ENCODE assay signal across 1 cellular context in the genomic region with DNA sequence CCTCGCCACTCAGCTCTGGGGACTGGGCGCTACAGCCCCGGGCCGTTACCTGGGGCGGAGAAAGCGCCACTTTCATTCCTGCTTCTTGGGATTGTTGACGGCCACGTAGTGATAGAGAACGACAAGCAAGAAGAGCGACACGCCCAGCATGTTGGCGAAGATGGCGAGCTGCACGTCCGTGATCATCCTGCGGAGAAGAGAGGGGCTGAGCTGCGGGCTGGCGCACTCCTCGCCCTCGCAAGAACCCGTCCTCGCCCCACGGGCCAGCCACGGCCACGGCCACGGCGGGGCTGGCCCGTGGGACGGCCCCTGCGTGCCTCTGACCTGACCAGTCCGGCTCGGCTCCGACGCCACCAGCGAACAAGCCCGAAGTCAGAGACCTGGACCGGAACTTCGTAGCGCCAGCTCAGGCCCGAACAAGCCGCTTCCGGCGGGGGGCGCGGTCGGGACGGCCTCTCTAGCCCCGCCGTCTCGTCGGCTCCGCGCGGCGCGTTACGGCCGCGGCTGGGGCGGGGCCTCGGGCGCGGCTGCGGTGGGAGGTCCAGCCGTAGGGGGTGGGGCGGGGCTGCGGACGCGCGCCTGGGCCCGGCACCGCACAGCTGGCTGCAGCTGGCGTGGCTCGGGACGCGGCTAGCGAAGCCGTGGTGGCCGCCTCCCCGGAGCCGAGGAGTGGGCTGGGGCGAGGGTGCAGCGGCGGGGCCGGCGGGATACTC.
TF ChIP-seq lines count a peak whose summit lies in the region.

TSS of gene OST4 (minus strand) at position 378 of the 713 bp plus-strand sequence.

TF ChIP-seq in HepG2, 621 proteins besides CTCF, POLR2A, EP300 and RAD21 (continued from another document and continues in another):
- TF ChIP-seq ZNF18 (CRISPR knock-in tag; IDR thresholded peaks at IDR 0.05; ENCODE audit: insufficient replicate concordance) (no peak), PAWR (CRISPR knock-in tag; IDR thresholded peaks at IDR 0.05; ENCODE audit: borderline replicate concordance) (no peak), ZFP36 (IDR thresholded peaks at IDR 0.05; ENCODE audit: borderline replicate concordance, low read depth, low read length, partially characterized antibody) (no peak), HOXA7 (CRISPR knock-in tag; IDR thresholded peaks at IDR 0.05) (no peak), ZSCAN31 (CRISPR knock-in tag; IDR thresholded peaks at IDR 0.05; ENCODE audit: low read depth) (0 out of 2 replicates have a peak, but pooled peaks have one; percentile 56), FOXM1 (CRISPR knock-in tag; IDR thresholded peaks at IDR 0.05) (peak; percentile 37; the same call in 1 of the 2 replicates), ARNT2 (CRISPR knock-in tag; IDR thresholded peaks at IDR 0.05; ENCODE audit: low read depth) (peak; percentile 82), ZNF724P (CRISPR knock-in tag; IDR thresholded peaks at IDR 0.05; ENCODE audit: borderline replicate concordance) (no peak), PLRG1 (conservative IDR thresholded peaks at IDR 0.05) (no peak), HNRNPL (IDR thresholded peaks at IDR 0.05; ENCODE audit: low read depth, low read length) (0 out of 2 replicates have a peak, but pooled peaks have one; percentile 22), ATF7-NPFF (CRISPR knock-in tag; IDR thresholded peaks at IDR 0.05; ENCODE audit: low read depth) (peak; percentile 63), SOX6 (IDR thresholded peaks at IDR 0.05) (no peak), SOX6 (CRISPR knock-in tag; IDR thresholded peaks at IDR 0.05) (peak; percentile 59; the same call in 1 of the 2 replicates), MXD4 (CRISPR knock-in tag; IDR thresholded peaks at IDR 0.05) (peak; percentile 53; the same call in 1 of the 2 replicates), ZNF768 (CRISPR knock-in tag; IDR thresholded peaks at IDR 0.05) (peak; percentile 68), YEATS2 (CRISPR knock-in tag; IDR thresholded peaks at IDR 0.05; ENCODE audit: borderline replicate concordance) (peak; percentile 93), MED13 (CRISPR knock-in tag; IDR thresholded peaks at IDR 0.05) (no peak), SOX13 (IDR thresholded peaks at IDR 0.05) (no peak; the same call in 1 of the 2 replicates), SOX13 (CRISPR knock-in tag; conservative IDR thresholded peaks at IDR 0.05 in 1 of 2, IDR thresholded peaks at IDR 0.05 in 1 of 2) (peak in 1 of 2 experiments; percentile 58; a peak in 1 of 4 replicates), ZNF256 (CRISPR knock-in tag; conservative IDR thresholded peaks at IDR 0.05) (no peak), ZNF383 (CRISPR knock-in tag; IDR thresholded peaks at IDR 0.05; ENCODE audit: borderline replicate concordance) (no peak), ZNF569 (CRISPR knock-in tag; IDR thresholded peaks at IDR 0.05; ENCODE audit: borderline replicate concordance) (no peak), THAP8 (CRISPR knock-in tag; IDR thresholded peaks at IDR 0.05; ENCODE audit: borderline replicate concordance) (no peak; the same call in 1 of the 2 replicates), ZNF30 (CRISPR knock-in tag; IDR thresholded peaks at IDR 0.05) (no peak), ZNF333 (CRISPR knock-in tag; IDR thresholded peaks at IDR 0.05; ENCODE audit: borderline replicate concordance) (peak; percentile 10; the same call in 1 of the 2 replicates), TEAD3 (CRISPR knock-in tag; optimal IDR thresholded peaks at IDR 0.05; ENCODE audit: borderline replicate concordance) (peak; percentile 22), ZNF557 (CRISPR knock-in tag; IDR thresholded peaks at IDR 0.05) (no peak), FOXJ3 (CRISPR knock-in tag; IDR thresholded peaks at IDR 0.05; ENCODE audit: borderline replicate concordance) (no peak), TOE1 (CRISPR knock-in tag; IDR thresholded peaks at IDR 0.05) (no peak), CENPT (CRISPR knock-in tag; IDR thresholded peaks at IDR 0.05; ENCODE audit: low read depth) (no peak)
- TF ChIP-seq, protein P1, sequence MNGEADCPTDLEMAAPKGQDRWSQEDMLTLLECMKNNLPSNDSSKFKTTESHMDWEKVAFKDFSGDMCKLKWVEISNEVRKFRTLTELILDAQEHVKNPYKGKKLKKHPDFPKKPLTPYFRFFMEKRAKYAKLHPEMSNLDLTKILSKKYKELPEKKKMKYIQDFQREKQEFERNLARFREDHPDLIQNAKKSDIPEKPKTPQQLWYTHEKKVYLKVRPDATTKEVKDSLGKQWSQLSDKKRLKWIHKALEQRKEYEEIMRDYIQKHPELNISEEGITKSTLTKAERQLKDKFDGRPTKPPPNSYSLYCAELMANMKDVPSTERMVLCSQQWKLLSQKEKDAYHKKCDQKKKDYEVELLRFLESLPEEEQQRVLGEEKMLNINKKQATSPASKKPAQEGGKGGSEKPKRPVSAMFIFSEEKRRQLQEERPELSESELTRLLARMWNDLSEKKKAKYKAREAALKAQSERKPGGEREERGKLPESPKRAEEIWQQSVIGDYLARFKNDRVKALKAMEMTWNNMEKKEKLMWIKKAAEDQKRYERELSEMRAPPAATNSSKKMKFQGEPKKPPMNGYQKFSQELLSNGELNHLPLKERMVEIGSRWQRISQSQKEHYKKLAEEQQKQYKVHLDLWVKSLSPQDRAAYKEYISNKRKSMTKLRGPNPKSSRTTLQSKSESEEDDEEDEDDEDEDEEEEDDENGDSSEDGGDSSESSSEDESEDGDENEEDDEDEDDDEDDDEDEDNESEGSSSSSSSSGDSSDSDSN (CRISPR knock-in tag; IDR thresholded peaks at IDR 0.05), result peak; percentile 56
- TF ChIP-seq, protein P2, sequence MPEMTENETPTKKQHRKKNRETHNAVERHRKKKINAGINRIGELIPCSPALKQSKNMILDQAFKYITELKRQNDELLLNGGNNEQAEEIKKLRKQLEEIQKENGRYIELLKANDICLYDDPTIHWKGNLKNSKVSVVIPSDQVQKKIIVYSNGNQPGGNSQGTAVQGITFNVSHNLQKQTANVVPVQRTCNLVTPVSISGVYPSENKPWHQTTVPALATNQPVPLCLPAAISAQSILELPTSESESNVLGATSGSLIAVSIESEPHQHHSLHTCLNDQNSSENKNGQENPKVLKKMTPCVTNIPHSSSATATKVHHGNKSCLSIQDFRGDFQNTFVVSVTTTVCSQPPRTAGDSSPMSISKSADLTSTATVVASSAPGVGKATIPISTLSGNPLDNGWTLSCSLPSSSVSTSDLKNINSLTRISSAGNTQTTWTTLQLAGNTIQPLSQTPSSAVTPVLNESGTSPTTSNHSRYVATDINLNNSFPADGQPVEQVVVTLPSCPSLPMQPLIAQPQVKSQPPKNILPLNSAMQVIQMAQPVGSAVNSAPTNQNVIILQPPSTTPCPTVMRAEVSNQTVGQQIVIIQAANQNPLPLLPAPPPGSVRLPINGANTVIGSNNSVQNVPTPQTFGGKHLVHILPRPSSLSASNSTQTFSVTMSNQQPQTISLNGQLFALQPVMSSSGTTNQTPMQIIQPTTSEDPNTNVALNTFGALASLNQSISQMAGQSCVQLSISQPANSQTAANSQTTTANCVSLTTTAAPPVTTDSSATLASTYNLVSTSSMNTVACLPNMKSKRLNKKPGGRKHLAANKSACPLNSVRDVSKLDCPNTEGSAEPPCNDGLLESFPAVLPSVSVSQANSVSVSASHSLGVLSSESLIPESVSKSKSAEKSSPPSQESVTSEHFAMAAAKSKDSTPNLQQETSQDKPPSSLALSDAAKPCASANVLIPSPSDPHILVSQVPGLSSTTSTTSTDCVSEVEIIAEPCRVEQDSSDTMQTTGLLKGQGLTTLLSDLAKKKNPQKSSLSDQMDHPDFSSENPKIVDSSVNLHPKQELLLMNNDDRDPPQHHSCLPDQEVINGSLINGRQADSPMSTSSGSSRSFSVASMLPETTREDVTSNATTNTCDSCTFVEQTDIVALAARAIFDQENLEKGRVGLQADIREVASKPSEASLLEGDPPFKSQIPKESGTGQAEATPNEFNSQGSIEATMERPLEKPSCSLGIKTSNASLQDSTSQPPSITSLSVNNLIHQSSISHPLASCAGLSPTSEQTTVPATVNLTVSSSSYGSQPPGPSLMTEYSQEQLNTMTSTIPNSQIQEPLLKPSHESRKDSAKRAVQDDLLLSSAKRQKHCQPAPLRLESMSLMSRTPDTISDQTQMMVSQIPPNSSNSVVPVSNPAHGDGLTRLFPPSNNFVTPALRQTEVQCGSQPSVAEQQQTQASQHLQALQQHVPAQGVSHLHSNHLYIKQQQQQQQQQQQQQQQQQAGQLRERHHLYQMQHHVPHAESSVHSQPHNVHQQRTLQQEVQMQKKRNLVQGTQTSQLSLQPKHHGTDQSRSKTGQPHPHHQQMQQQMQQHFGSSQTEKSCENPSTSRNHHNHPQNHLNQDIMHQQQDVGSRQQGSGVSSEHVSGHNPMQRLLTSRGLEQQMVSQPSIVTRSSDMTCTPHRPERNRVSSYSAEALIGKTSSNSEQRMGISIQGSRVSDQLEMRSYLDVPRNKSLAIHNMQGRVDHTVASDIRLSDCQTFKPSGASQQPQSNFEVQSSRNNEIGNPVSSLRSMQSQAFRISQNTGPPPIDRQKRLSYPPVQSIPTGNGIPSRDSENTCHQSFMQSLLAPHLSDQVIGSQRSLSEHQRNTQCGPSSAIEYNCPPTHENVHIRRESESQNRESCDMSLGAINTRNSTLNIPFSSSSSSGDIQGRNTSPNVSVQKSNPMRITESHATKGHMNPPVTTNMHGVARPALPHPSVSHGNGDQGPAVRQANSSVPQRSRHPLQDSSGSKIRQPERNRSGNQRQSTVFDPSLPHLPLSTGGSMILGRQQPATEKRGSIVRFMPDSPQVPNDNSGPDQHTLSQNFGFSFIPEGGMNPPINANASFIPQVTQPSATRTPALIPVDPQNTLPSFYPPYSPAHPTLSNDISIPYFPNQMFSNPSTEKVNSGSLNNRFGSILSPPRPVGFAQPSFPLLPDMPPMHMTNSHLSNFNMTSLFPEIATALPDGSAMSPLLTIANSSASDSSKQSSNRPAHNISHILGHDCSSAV (CRISPR knock-in tag; IDR thresholded peaks at IDR 0.05; ENCODE audit: borderline replicate concordance), result no peak
- TF ChIP-seq, protein P3, sequence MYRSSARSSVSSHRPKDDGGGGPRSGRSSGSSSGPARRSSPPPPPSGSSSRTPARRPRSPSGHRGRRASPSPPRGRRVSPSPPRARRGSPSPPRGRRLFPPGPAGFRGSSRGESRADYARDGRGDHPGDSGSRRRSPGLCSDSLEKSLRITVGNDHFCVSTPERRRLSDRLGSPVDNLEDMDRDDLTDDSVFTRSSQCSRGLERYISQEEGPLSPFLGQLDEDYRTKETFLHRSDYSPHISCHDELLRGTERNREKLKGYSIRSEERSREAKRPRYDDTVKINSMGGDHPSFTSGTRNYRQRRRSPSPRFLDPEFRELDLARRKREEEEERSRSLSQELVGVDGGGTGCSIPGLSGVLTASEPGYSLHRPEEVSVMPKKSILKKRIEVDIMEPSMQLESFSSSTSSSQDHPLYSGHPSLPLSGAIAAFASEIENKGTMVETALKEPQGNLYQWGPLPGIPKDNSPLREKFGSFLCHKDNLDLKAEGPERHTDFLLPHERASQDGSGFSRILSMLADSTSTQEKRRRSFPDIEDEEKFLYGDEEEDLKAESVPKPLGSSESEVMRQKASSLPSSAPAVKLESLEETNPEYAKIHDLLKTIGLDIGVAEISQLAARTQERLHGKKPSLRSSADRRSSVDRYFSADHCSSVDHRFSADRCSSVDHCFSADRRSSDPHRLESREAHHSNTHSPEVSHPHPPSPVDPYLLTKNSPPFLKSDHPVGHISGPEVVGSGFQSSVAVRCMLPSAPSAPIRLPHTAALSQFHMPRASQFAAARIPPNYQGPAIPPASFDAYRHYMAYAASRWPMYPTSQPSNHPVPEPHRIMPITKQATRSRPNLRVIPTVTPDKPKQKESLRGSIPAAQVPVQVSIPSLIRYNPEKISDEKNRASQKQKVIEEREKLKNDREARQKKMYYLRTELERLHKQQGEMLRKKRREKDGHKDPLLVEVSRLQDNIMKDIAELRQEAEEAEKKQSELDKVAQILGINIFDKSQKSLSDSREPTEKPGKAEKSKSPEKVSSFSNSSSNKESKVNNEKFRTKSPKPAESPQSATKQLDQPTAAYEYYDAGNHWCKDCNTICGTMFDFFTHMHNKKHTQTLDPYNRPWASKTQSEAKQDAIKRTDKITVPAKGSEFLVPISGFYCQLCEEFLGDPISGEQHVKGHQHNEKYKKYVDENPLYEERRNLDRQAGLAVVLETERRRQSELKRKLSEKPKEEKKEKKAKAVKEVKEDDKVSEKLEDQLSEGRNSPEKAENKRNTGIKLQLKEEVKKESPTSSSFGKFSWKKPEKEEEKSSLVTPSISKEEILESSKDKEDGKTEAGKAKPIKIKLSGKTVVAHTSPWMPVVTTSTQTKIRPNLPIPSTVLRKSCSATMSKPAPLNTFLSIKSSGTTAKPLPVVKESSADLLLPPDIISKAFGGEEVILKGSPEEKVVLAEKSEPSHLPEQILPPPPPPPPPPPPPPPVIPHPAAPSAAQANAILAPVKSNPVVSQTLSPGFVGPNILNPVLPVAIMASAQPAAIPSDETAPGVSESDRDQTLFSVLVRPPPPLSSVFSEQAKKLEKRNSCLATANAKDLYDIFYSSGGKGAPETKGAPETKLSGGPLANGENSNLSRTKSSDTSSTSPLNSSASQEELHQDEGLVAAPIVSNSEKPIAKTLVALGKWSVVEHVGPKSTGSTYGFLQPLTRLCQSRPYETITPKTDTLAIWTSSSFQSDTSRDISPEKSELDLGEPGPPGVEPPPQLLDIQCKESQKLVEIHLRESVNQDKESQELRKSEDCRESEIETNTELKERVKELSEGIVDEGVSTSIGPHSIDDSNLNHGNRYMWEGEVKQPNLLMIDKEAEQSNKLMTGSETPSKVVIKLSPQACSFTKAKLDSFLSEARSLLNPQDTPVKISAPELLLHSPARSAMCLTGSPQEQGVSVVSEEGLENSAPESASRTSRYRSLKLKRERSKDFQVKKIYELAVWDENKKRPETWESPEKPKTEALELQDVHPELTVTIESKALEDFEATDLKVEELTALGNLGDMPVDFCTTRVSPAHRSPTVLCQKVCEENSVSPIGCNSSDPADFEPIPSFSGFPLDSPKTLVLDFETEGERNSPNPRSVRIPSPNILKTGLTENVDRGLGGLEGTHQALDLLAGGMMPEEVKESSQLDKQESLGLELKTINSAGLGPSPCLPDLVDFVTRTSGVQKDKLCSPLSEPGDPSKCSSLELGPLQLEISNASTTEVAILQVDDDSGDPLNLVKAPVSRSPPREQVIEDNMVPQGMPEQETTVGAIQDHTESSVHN (CRISPR knock-in tag; IDR thresholded peaks at IDR 0.05), result no peak
- TF ChIP-seq, protein P4, sequence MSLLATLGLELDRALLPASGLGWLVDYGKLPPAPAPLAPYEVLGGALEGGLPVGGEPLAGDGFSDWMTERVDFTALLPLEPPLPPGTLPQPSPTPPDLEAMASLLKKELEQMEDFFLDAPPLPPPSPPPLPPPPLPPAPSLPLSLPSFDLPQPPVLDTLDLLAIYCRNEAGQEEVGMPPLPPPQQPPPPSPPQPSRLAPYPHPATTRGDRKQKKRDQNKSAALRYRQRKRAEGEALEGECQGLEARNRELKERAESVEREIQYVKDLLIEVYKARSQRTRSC (CRISPR knock-in tag; IDR thresholded peaks at IDR 0.05; ENCODE audit: low read depth), result no peak
